In genomic region chr6:39821014-39821738, GRCh38 we compare ENCODE assay signal across 1 cellular context.
TF ChIP-seq lines count a peak whose summit lies in the region.

No MANE protein-coding gene starts in this region.

TF ChIP-seq in SK-N-SH, 30 proteins besides CTCF, POLR2A, EP300 and RAD21 (continued from another document):
- TF ChIP-seq REST (IDR thresholded peaks at IDR 0.05; ENCODE audit: low read depth, low read length) (no peak), JUND (IDR thresholded peaks at IDR 0.05) (no peak), MXI1 (IDR thresholded peaks at IDR 0.05; ENCODE audit: low read depth, low read length) (no peak), TEAD4 (IDR thresholded peaks at IDR 0.05; ENCODE audit: borderline replicate concordance, insufficient read depth) (no peak), CHD2 (IDR thresholded peaks at IDR 0.05; ENCODE audit: low read length, partially characterized antibody) (no peak), RXRA (IDR thresholded peaks at IDR 0.05; ENCODE audit: borderline replicate concordance, low read depth) (no peak), GABPA (IDR thresholded peaks at IDR 0.05; ENCODE audit: low read depth) (no peak), MAX (IDR thresholded peaks at IDR 0.05; ENCODE audit: low read depth) (no peak), TAF1 (IDR thresholded peaks at IDR 0.05; ENCODE audit: borderline replicate concordance, low read depth, low read length) (no peak), MEF2A (IDR thresholded peaks at IDR 0.05; ENCODE audit: borderline replicate concordance, low read depth) (no peak), POLR2AphosphoS5 (IDR thresholded peaks at IDR 0.05; ENCODE audit: low read depth, low read length) (no peak), NRF1 (IDR thresholded peaks at IDR 0.05; ENCODE audit: low read depth, low read length) (no peak), USF2 (IDR thresholded peaks at IDR 0.05; ENCODE audit: borderline replicate concordance, low read depth, low read length) (no peak), TCF12 (IDR thresholded peaks at IDR 0.05) (no peak), FOXM1 (IDR thresholded peaks at IDR 0.05; ENCODE audit: low read depth) (no peak)
- TF ChIP-seq, protein P1, sequence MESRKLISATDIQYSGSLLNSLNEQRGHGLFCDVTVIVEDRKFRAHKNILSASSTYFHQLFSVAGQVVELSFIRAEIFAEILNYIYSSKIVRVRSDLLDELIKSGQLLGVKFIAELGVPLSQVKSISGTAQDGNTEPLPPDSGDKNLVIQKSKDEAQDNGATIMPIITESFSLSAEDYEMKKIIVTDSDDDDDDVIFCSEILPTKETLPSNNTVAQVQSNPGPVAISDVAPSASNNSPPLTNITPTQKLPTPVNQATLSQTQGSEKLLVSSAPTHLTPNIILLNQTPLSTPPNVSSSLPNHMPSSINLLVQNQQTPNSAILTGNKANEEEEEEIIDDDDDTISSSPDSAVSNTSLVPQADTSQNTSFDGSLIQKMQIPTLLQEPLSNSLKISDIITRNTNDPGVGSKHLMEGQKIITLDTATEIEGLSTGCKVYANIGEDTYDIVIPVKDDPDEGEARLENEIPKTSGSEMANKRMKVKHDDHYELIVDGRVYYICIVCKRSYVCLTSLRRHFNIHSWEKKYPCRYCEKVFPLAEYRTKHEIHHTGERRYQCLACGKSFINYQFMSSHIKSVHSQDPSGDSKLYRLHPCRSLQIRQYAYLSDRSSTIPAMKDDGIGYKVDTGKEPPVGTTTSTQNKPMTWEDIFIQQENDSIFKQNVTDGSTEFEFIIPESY (IDR thresholded peaks at IDR 0.05; ENCODE audit: borderline replicate concordance, low read depth) = no peak
- TF ChIP-seq, protein P2, sequence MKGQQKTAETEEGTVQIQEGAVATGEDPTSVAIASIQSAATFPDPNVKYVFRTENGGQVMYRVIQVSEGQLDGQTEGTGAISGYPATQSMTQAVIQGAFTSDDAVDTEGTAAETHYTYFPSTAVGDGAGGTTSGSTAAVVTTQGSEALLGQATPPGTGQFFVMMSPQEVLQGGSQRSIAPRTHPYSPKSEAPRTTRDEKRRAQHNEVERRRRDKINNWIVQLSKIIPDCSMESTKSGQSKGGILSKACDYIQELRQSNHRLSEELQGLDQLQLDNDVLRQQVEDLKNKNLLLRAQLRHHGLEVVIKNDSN (IDR thresholded peaks at IDR 0.05; ENCODE audit: borderline replicate concordance, low read depth) = no peak
TF ChIP-seq in SK-N-SH: peak in this region for 0.
